ENCODE assay signal across 31 cellular contexts in genomic region chr11:111483431-111483830, GRCh38. TPM values are rescaled to one million over a fixed set of nuclear protein-coding genes. Genes with fewer than 3 reads are reported as not detected.
"Had no signal": no experiment of that assay in that cellular context is flagged by ENCODE, and none has a peak within 500 bp of the region (broad histone marks: within the 10 kb centered on the region; RNA-seq: fewer than 3 reads in every experiment).

No MANE protein-coding gene starts in this region.

- H3K27ac ChIP-seq: hepatocyte, left ventricle myocardium inferior, ovary, sigmoid colon, spleen, suprapubic skin, thoracic aorta, tibial artery, upper lobe of right lung had no signal

- H3K4me2 ChIP-seq: hepatocyte had no signal

- FAIRE-seq: small intestine, urothelium cell line had no signal

- H3K36me3 ChIP-seq: left ventricle myocardium inferior, ovary, sigmoid colon, spleen, suprapubic skin, thoracic aorta, tibial artery, upper lobe of right lung had no signal

- H3K9me3 ChIP-seq: ovary had no signal

- H3K27me3 ChIP-seq: ovary, sigmoid colon, spleen, suprapubic skin, tibial artery, upper lobe of right lung had no signal

- H3K4me3 ChIP-seq: hepatocyte, left ventricle myocardium inferior, lung, ovary, sigmoid colon, spleen, suprapubic skin, thoracic aorta, tibial artery, upper lobe of right lung had no signal

- DNase-seq: islet precursor cell; left ventricle myocardium inferior; mesendoderm; naive thymus-derived CD4-positive, alpha-beta T cell; ovary; retina; right cardiac atrium; sigmoid colon; small intestine; spleen; stimulated activated CD4-positive, alpha-beta T cell treated with anti-CD3 and anti-CD28 coated beads, Interleukin-4, amount 100 ng/mL, for 24 hours; stimulated activated naive CD4-positive, alpha-beta T cell; tibial artery; trophoblast cell; upper lobe of right lung had no signal

- H3K4me1 ChIP-seq: left ventricle myocardium inferior, sigmoid colon, spleen, suprapubic skin, tibial artery, upper lobe of right lung had no signal

- H3K79me2 ChIP-seq: hepatocyte had no signal

- H2AFZ ChIP-seq: hepatocyte had no signal

- ATAC-seq: naive thymus-derived CD4-positive, alpha-beta T cell; natural killer cell treated with Interleukin-12 subunit alpha and Interleukin-12 subunit beta and Interleukin-15 and Interleukin-18, amount 100 ng/mL, for 72 hours; right cardiac atrium; stimulated activated effector memory CD8-positive, alpha-beta T cell treated with anti-CD3 and anti-CD28 coated beads, Interleukin-12 subunit alpha, Interleukin-12 subunit beta, amount 100 ng/mL, for 72 hours; upper lobe of right lung had no signal

RNA-seq across cellular contexts. Expression of gene BTG4, which starts 28.8 kb away (rescaled TPM):
- total RNA-seq: hepatocyte; left ventricle myocardium inferior; lower leg skin; mesothelial cell of epicardium; mononuclear cell; naive thymus-derived CD4-positive, alpha-beta T cell; natural killer cell treated with Interleukin-12 subunit alpha and Interleukin-12 subunit beta and Interleukin-15 and Interleukin-18, amount 100 ng/mL, for 72 hours; omental fat pad; progenitor cell of endocrine pancreas; pulmonary artery endothelial cell; right cardiac atrium; sigmoid colon; spleen; subcutaneous adipose tissue; suprapubic skin; thoracic aorta; upper lobe of right lung had no signal
- polyA plus RNA-seq: hepatocyte; naive thymus-derived CD4-positive, alpha-beta T cell; neural cell; ovary; right cardiac atrium; sigmoid colon; small intestine; spleen had no signal

RNA-seq across cellular contexts. Expression of gene HOATZ, which starts 31.1 kb away (rescaled TPM):
- total RNA-seq: hepatocyte; kidney epithelial cell; left ventricle myocardium inferior; lower leg skin; mesothelial cell of epicardium; mononuclear cell; naive thymus-derived CD4-positive, alpha-beta T cell; natural killer cell treated with Interleukin-12 subunit alpha and Interleukin-12 subunit beta and Interleukin-15 and Interleukin-18, amount 100 ng/mL, for 72 hours; omental fat pad; progenitor cell of endocrine pancreas; pulmonary artery endothelial cell; right cardiac atrium; sigmoid colon; spleen; subcutaneous adipose tissue; suprapubic skin; thoracic aorta; upper lobe of right lung had no signal
- polyA plus RNA-seq: hepatocyte; naive thymus-derived CD4-positive, alpha-beta T cell; neural cell; right cardiac atrium; sigmoid colon; small intestine; spleen had no signal

RNA-seq across cellular contexts. Expression of gene LAYN, which starts 57.1 kb away (rescaled TPM):
- polyA plus RNA-seq: neural cell had no signal
